ENCODE assay signal across 8 cellular contexts in the genomic region with DNA sequence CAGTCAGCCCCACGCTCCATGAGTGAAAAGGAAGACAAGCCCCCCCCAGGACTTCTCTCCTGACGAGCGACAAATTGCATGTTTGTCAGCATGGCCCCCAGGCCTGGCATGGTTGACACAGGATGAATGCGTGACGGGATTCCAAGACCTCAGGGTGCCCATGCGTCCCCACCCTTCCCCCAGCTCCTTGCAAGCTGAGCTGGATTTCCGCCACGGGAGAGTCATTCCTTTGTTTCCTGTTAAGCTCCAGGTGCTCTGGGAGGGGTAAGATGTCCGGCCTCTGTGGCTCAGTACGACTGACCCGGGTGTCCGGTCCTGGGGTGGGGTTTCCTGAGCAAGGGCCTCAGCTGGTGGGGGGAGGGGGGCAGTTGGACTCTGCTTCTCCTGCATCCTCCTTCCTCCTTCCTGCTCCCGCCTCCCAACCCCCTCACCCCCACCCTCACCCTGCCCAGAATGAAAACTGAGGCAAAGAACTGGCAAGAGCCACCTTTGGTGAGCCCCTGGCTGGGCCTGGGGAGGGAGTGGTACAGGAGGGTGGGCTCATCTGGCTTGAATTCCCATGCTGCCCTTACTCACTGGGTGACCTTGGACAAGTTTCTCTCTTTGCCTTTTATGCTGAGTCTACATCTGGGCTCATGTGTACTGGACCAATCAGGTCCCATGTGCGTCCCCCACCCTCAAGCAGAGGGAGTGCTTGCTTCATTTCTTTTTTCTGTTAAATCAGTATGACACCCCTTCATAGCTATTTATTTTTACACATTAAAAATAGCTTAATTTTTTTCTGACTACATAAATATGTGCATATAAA. TPM values are rescaled to one million over a fixed set of nuclear protein-coding genes. Genes with fewer than 3 reads are reported as not detected.
DNase-seq lines count a peak whose midpoint lies in the region; ATAC-seq and TF ChIP-seq lines count a peak whose summit lies in the region.

No MANE protein-coding gene starts in this region.

- peak overlapping the region; percentile 28; the same call in 1 of the 2 replicates for H3K4me3 ChIP-seq in iPS-18c (ENCODE audit: insufficient read depth, low read depth, low read length)
- peak overlapping the region; percentile 78 for H3K4me3 ChIP-seq in smooth muscle cell

- H3F3A ChIP-seq in smooth muscle cell (ENCODE audit: low read depth), result no peaks in the 10 kb centered on the region

- H3K36me3 Mint-ChIP-seq in activated T-cell treated with anti-CD3 and anti-CD28 coated beads, Interleukin-2, amount 50 U/mL, for 24 hours (ENCODE audit: low read depth), result peaks cover 2% of the 10 kb centered on the region

- H3K4me2 ChIP-seq in smooth muscle cell, result peak overlapping the region; percentile 91

- peaks cover 12% of the 10 kb centered on the region for H3K4me1 Mint-ChIP-seq in activated T-cell treated with anti-CD3 and anti-CD28 coated beads, Interleukin-2, amount 50 U/mL, for 24 hours (ENCODE audit: low read depth)

- no peaks in the 10 kb centered on the region for H3K36me3 ChIP-seq in smooth muscle cell (ENCODE audit: low read depth)

- H3K4me1 ChIP-seq in smooth muscle cell (ENCODE audit: low read depth), result peaks cover 23% of the 10 kb centered on the region

- peaks cover 61% of the 10 kb centered on the region for H4K20me1 ChIP-seq in smooth muscle cell (ENCODE audit: low read depth)

- peaks cover 44% of the 10 kb centered on the region for H3K79me2 ChIP-seq in smooth muscle cell (ENCODE audit: low read depth)

- H3K9me3 ChIP-seq in iPS-18c (ENCODE audit: control insufficient read depth, insufficient read depth, low read length) (no peaks in the 10 kb centered on the region), smooth muscle cell (replicated peaks; ENCODE audit: low read depth) (no peaks in the 10 kb centered on the region)

- no peak overlapping the region for H3K4me3 Mint-ChIP-seq in activated T-cell treated with anti-CD3 and anti-CD28 coated beads, Interleukin-2, amount 50 U/mL, for 24 hours

- H3K27me3 ChIP-seq in smooth muscle cell (ENCODE audit: low read depth), result no peaks in the 10 kb centered on the region

- H2AFZ ChIP-seq in smooth muscle cell (ENCODE audit: low read depth), result no peak overlapping the region

- peaks cover 19% of the 10 kb centered on the region for H3K27me3 Mint-ChIP-seq in activated T-cell treated with anti-CD3 and anti-CD28 coated beads, Interleukin-2, amount 50 U/mL, for 24 hours

- 50% methylated on average over 14 of the region's 14 CpGs for WGBS in smooth muscle cell (ENCODE audit: low lambda C conversion rate)

- no peak overlapping the region for H3K27ac Mint-ChIP-seq in activated T-cell treated with anti-CD3 and anti-CD28 coated beads, Interleukin-2, amount 50 U/mL, for 24 hours

- TF ChIP-seq CTCF in smooth muscle cell (IDR thresholded peaks at IDR 0.05; ENCODE audit: borderline replicate concordance, insufficient read depth, poor library complexity, severe bottlenecking), result no peak

- no peaks in the 10 kb centered on the region for H3K9me3 Mint-ChIP-seq in activated T-cell treated with anti-CD3 and anti-CD28 coated beads, Interleukin-2, amount 50 U/mL, for 24 hours

- peak; percentile 58 for DNase-seq in HK-2 (ENCODE audit: unreplicated experiment)
- DNase-seq in amniotic epithelial cell (ENCODE audit: low read depth), result peak; percentile 65
- no peak for DNase-seq in smooth muscle cell (lab: John Stamatoyannopoulos, UW; ENCODE audit: unreplicated experiment)
- DNase-seq in activated T-cell treated with anti-CD3 and anti-CD28 coated beads, Interleukin-2, amount 50 U/mL, for 24 hours, result no peak
- DNase-seq in NCI-H1092 (lab: John Stamatoyannopoulos, UW), result no peak
- DNase-seq in activated CD4-positive, alpha-beta T cell treated with anti-CD3 and anti-CD28 coated beads, Interleukin-2, amount 50 U/mL, for 48 hours, result no peak

- H3K27ac ChIP-seq in smooth muscle cell (ENCODE audit: low read depth), result peak overlapping the region; percentile 11

- no peak for ATAC-seq in HG03342 (IDR thresholded peaks at IDR 0.05; ENCODE audit: unreplicated experiment)

- no peak overlapping the region for H3K9ac ChIP-seq in smooth muscle cell (ENCODE audit: low read depth)

RNA-seq across cellular contexts. Expression of a gene that starts 2.5 kb away (rescaled TPM):
- total RNA-seq in smooth muscle cell, result 0.94 and 4.0 TPM in 2 replicates
- polyA plus RNA-seq in smooth muscle cell, result 7.8 and 13.0 TPM in 2 replicates

RNA-seq across cellular contexts. Expression of a gene that starts 16.5 kb away (rescaled TPM):
- 40.1 and 40.5 TPM in 2 replicates for total RNA-seq in smooth muscle cell
- polyA plus RNA-seq in smooth muscle cell, result 69.4 and 82.1 TPM in 2 replicates

RNA-seq across cellular contexts. Expression of a gene that starts 37.4 kb away (rescaled TPM):
- total RNA-seq in smooth muscle cell, result 0.49 TPM in 1 of 2 replicates, not detected in the other
- polyA plus RNA-seq in smooth muscle cell, result not detected in 2 replicates

RNA-seq across cellular contexts. Expression of a gene that starts 55.4 kb away (rescaled TPM):
- 2.5 and 4.4 TPM in 2 replicates for total RNA-seq in smooth muscle cell
- polyA plus RNA-seq in smooth muscle cell, result 8.4 and 9.2 TPM in 2 replicates

Comparison
In these comparisons a context has a peak if more than half of its experiments do, and no peak if none do; other contexts are left out.
1. DNase-seq: peak in HK-2 (single experiment) and amniotic epithelial cell (single experiment); none in smooth muscle cell (single experiment), activated T-cell treated with anti-CD3 and anti-CD28 coated beads, Interleukin-2, amount 50 U/mL, for 24 hours (single experiment), NCI-H1092 (single experiment) and activated CD4-positive, alpha-beta T cell treated with anti-CD3 and anti-CD28 coated beads, Interleukin-2, amount 50 U/mL, for 48 hours (0 of 2).